In the genomic region with DNA sequence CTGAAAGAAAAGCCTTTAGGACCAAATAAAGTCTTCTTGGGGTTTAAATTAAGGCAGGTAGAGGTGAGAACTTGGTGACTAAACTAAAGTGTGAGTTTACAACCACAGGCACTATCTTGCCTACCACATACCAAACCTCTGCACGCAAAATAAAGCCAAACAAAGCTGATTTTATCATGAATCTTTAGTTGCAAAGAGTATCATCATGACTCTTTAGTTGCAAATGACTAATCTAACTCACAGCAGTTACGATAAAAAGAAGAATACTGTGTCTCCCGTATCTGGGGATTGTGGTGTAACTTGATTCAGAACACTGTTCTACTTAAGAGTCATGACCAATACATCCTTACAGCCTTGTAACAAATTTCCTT, we compare ENCODE assay signal across 20 cellular contexts. TPM values are rescaled to one million over a fixed set of nuclear protein-coding genes. Genes with fewer than 3 reads are reported as not detected.
DNase-seq lines count a peak whose midpoint lies in the region; ATAC-seq and TF ChIP-seq lines count a peak whose summit lies in the region.
"Had no signal": no experiment of that assay in that cellular context is flagged by ENCODE, and none has a peak within 500 bp of the region (broad histone marks: within the 10 kb centered on the region; RNA-seq: fewer than 3 reads in every experiment).

No MANE protein-coding gene starts in this region.

- no peaks in the 10 kb centered on the region for H3K36me3 Mint-ChIP-seq in activated CD4-positive, alpha-beta T cell treated with anti-CD3 and anti-CD28 coated beads for 36 hours (ENCODE audit: low read depth)
- H3K36me3 Mint-ChIP-seq in CD4-positive, alpha-beta T cell (ENCODE audit: low read depth) = no peaks in the 10 kb centered on the region
- peaks cover 4% of the 10 kb centered on the region for H3K36me3 Mint-ChIP-seq in T-helper 2 cell treated with Interferon-gamma antibody and Interleukin-4, amounts not matched to agents 5 μg/mL and 100 μg/mL, for 36 hours (ENCODE audit: low read depth)
- H3K36me3 Mint-ChIP-seq: memory B cell had no signal

- H3K4me1 ChIP-seq in esophagus squamous epithelium (no peaks in the 10 kb centered on the region), Peyer's patch (no peaks in the 10 kb centered on the region)
- H3K4me1 ChIP-seq: psoas muscle had no signal

- TF ChIP-seq POLR2A in esophagus squamous epithelium (IDR thresholded peaks at IDR 0.05) (no peak), Peyer's patch (IDR thresholded peaks at IDR 0.05) (no peak)

- TF ChIP-seq CTCF in CD4-positive, alpha-beta T cell (IDR thresholded peaks at IDR 0.05) = no peak
- no peak for TF ChIP-seq CTCF in epithelial cell of esophagus (IDR thresholded peaks at IDR 0.05; ENCODE audit: insufficient read depth, low read depth, low read length, missing control alignments)
- no peak for TF ChIP-seq CTCF in esophagus squamous epithelium (IDR thresholded peaks at IDR 0.05)
- TF ChIP-seq CTCF in Peyer's patch (IDR thresholded peaks at IDR 0.05) = no peak
- no peak for TF ChIP-seq CTCF in GM20000 (IDR thresholded peaks at IDR 0.05; ENCODE audit: extremely low read depth, missing control alignments)

- intact Hi-C loops in activated CD4-positive, alpha-beta T cell treated with anti-CD3 and anti-CD28 coated beads for 36 hours (cut with DNase I, micrococcal nuclease) = loop anchor here in 1 of 2 experiments (1.0 to 5.0 kb wide), 2 partner anchors 11 to 101 kb away; a partner anchor contains a TSS
- intact Hi-C loops in CD4-positive, alpha-beta T cell (cut with DNase I, micrococcal nuclease) = no loop called here
- intact Hi-C loops in esophagus squamous epithelium (cut with DNase I) = no loop called here

- H3K36me3 ChIP-seq in esophagus squamous epithelium (no peaks in the 10 kb centered on the region), Peyer's patch (no peaks in the 10 kb centered on the region)

- POLR2A ChIA-PET in activated CD4-positive, alpha-beta T cell treated with anti-CD3 and anti-CD28 coated beads for 36 hours (lab: Charles Lee) = interaction anchor here (1.0 kb wide), 1 partner anchor 10 kb away, joined by 4 read pairs; no protein-coding TSS in a partner anchor
- POLR2A ChIA-PET in CD4-positive, alpha-beta T cell (lab: Charles Lee) = no interaction called here

- whole genome bisulfite sequencing in esophagus squamous epithelium, 2 donors = 19 to 55% methylated on average over 3 of the region's 3 CpGs

- H3K4me3 ChIP-seq in epithelial cell of esophagus (ENCODE audit: low read length) (no peak overlapping the region), esophagus squamous epithelium (no peak overlapping the region), Peyer's patch (no peak overlapping the region)
- H3K4me3 ChIP-seq: psoas muscle, smooth muscle cell had no signal

- peaks cover 2% of the 10 kb centered on the region for H3K27me3 Mint-ChIP-seq in activated CD4-positive, alpha-beta T cell treated with anti-CD3 and anti-CD28 coated beads for 36 hours
- H3K27me3 Mint-ChIP-seq in CD4-positive, alpha-beta T cell = no peaks in the 10 kb centered on the region
- H3K27me3 Mint-ChIP-seq in T-helper 2 cell treated with Interferon-gamma antibody and Interleukin-4, amounts not matched to agents 5 μg/mL and 100 μg/mL, for 36 hours (ENCODE audit: low read depth) = no peaks in the 10 kb centered on the region

- H3K27me3 ChIP-seq in CD4-positive, alpha-beta T cell (ENCODE audit: control insufficient read depth, insufficient read depth, low read length) = no peaks in the 10 kb centered on the region
- no peaks in the 10 kb centered on the region for H3K27me3 ChIP-seq in esophagus squamous epithelium
- no peaks in the 10 kb centered on the region for H3K27me3 ChIP-seq in Peyer's patch

- CTCF ChIA-PET in activated CD4-positive, alpha-beta T cell treated with anti-CD3 and anti-CD28 coated beads for 36 hours (lab: Charles Lee) = interaction anchor here (1.0 to 1.3 kb wide), 3 partner anchors 10 to 246 kb away, joined by 3 to 5 read pairs (median 3); no protein-coding TSS in a partner anchor
- CTCF ChIA-PET in CD4-positive, alpha-beta T cell (lab: Charles Lee) = no interaction called here

- ATAC-seq in activated CD4-positive, alpha-beta T cell treated with anti-CD3 and anti-CD28 coated beads for 36 hours = peak; percentile 98
- peak; percentile 46 for ATAC-seq in CD4-positive, alpha-beta T cell (ENCODE audit: poor library complexity)
- ATAC-seq: HCT116, psoas muscle had no signal

- peaks cover 2% of the 10 kb centered on the region for H3K9me3 Mint-ChIP-seq in activated CD4-positive, alpha-beta T cell treated with anti-CD3 and anti-CD28 coated beads for 36 hours (ENCODE audit: low read depth)
- no peaks in the 10 kb centered on the region for H3K9me3 Mint-ChIP-seq in CD4-positive, alpha-beta T cell
- peaks cover 20% of the 10 kb centered on the region for H3K9me3 Mint-ChIP-seq in T-helper 2 cell treated with Interferon-gamma antibody and Interleukin-4, amounts not matched to agents 5 μg/mL and 100 μg/mL, for 36 hours
- H3K9me3 Mint-ChIP-seq: activated B cell treated with CpG ODN at 0.5 μM for 24 hours had no signal

- peaks cover 4% of the 10 kb centered on the region for H3K9me3 ChIP-seq in CD4-positive, alpha-beta T cell (ENCODE audit: control insufficient read depth, low read length)
- H3K9me3 ChIP-seq in esophagus squamous epithelium (no peaks in the 10 kb centered on the region), Peyer's patch (no peaks in the 10 kb centered on the region)
- H3K9me3 ChIP-seq: psoas muscle had no signal

- peaks cover 15% of the 10 kb centered on the region for H3K4me1 Mint-ChIP-seq in activated CD4-positive, alpha-beta T cell treated with anti-CD3 and anti-CD28 coated beads for 36 hours
- H3K4me1 Mint-ChIP-seq in CD4-positive, alpha-beta T cell (ENCODE audit: low read depth) = no peaks in the 10 kb centered on the region
- H3K4me1 Mint-ChIP-seq in T-helper 2 cell treated with Interferon-gamma antibody and Interleukin-4, amounts not matched to agents 5 μg/mL and 100 μg/mL, for 36 hours (ENCODE audit: low read depth) = peaks cover 24% of the 10 kb centered on the region
- H3K4me1 Mint-ChIP-seq: activated B cell treated with CpG ODN at 0.5 μM for 24 hours, B cell, memory B cell, nephron had no signal

- H3K27ac Mint-ChIP-seq in activated CD4-positive, alpha-beta T cell treated with anti-CD3 and anti-CD28 coated beads for 36 hours = peak overlapping the region; percentile 78
- no peak overlapping the region for H3K27ac Mint-ChIP-seq in CD4-positive, alpha-beta T cell
- H3K27ac Mint-ChIP-seq in T-helper 2 cell treated with Interferon-gamma antibody and Interleukin-4, amounts not matched to agents 5 μg/mL and 100 μg/mL, for 36 hours = peak overlapping the region; percentile 51
- H3K27ac Mint-ChIP-seq: activated B cell treated with CpG ODN at 0.5 μM for 24 hours, B cell, memory B cell, nephron had no signal

- no peak overlapping the region for H3K27ac ChIP-seq in CD4-positive, alpha-beta T cell (ENCODE audit: low read depth, low read length)
- no peak overlapping the region for H3K27ac ChIP-seq in esophagus squamous epithelium
- peak overlapping the region in 1 of 4 donors; percentile 25 for H3K27ac ChIP-seq in Peyer's patch
- H3K27ac ChIP-seq: psoas muscle had no signal

- no peak overlapping the region for H3K4me3 Mint-ChIP-seq in activated CD4-positive, alpha-beta T cell treated with anti-CD3 and anti-CD28 coated beads for 36 hours
- no peak overlapping the region for H3K4me3 Mint-ChIP-seq in CD4-positive, alpha-beta T cell
- peak overlapping the region; percentile 13 for H3K4me3 Mint-ChIP-seq in T-helper 2 cell treated with Interferon-gamma antibody and Interleukin-4, amounts not matched to agents 5 μg/mL and 100 μg/mL, for 36 hours
- H3K4me3 Mint-ChIP-seq: activated B cell treated with CpG ODN at 0.5 μM for 24 hours, B cell, memory B cell, nephron had no signal

- peak; percentile 40 for DNase-seq in activated CD4-positive, alpha-beta T cell treated with anti-CD3 and anti-CD28 coated beads for 36 hours
- DNase-seq in activated CD4-positive, alpha-beta T cell treated with anti-CD3 and anti-CD28 coated beads for 1 hour = no peak
- no peak for DNase-seq in CD4-positive, alpha-beta T cell
- DNase-seq in T-helper 2 cell treated with Interferon-gamma antibody and Interleukin-4, amounts not matched to agents 5 μg/mL and 100 μg/mL, for 36 hours (ENCODE audit: low spot score) = peak; percentile 66
- DNase-seq in epithelial cell of esophagus (ENCODE audit: low read depth) (peak; percentile 75), esophagus squamous epithelium (lab: John Stamatoyannopoulos, UW) (no peak), Peyer's patch (no peak), GM20000 (ENCODE audit: low spot score) (no peak)
- DNase-seq: 8988T, activated B cell treated with CpG ODN at 0.5 μM for 24 hours, aorta, NCI-H510A, psoas muscle, Right ventricle myocardium superior had no signal

RNA-seq across cellular contexts. Expression of a gene that starts 11.2 kb away (rescaled TPM):
- under 1 TPM in 1 of 2 experiments, not detected in 1; 0.23 TPM for total RNA-seq in activated CD4-positive, alpha-beta T cell treated with anti-CD3 and anti-CD28 coated beads for 36 hours
- total RNA-seq in CD4-positive, alpha-beta T cell = 1 to 10 TPM; 2.2 to 3.1 TPM
- not detected for total RNA-seq in esophagus squamous epithelium
- total RNA-seq in Peyer's patch = not detected
- total RNA-seq: activated B cell treated with CpG ODN at 0.5 μM for 24 hours, B cell, chondrocyte, psoas muscle, Right ventricle myocardium superior had no signal

RNA-seq across cellular contexts. Expression of a gene that starts 11.2 kb away (rescaled TPM):
- total RNA-seq in activated CD4-positive, alpha-beta T cell treated with anti-CD3 and anti-CD28 coated beads for 36 hours = 1 to 10 TPM; 2.2 to 3.5 TPM
- total RNA-seq in CD4-positive, alpha-beta T cell = 1 to 10 TPM; 4.5 to 6.5 TPM
- 1 to 10 TPM; 1.9 to 4.6 (median 3.3) TPM for total RNA-seq in esophagus squamous epithelium
- 1 to 10 TPM; 5.4 to 9.9 (median 6.9) TPM for total RNA-seq in Peyer's patch

RNA-seq across cellular contexts. Expression of a gene that starts 50.6 kb away (rescaled TPM):
- total RNA-seq in activated CD4-positive, alpha-beta T cell treated with anti-CD3 and anti-CD28 coated beads for 36 hours = 1 to 10 TPM; 4.4 to 5.7 TPM
- total RNA-seq in CD4-positive, alpha-beta T cell = under 1 TPM; 0.36 to 0.39 TPM
- total RNA-seq in esophagus squamous epithelium (10 to 100 TPM in 1 of 4 donors, 1 to 10 TPM in 3; 1.3 to 11.3 (median 4.1) TPM), Peyer's patch (10 to 100 TPM; 10.6 to 43.7 (median 17.2) TPM)

Comparison
In these comparisons a context has a peak if more than half of its experiments do, and no peak if none do; other contexts are left out.
1. DNase-seq: peak in activated CD4-positive, alpha-beta T cell treated with anti-CD3 and anti-CD28 coated beads for 36 hours (single experiment), T-helper 2 cell treated with Interferon-gamma antibody and Interleukin-4, amounts not matched to agents 5 μg/mL and 100 μg/mL, for 36 hours (single experiment) and epithelial cell of esophagus (single experiment); none in activated CD4-positive, alpha-beta T cell treated with anti-CD3 and anti-CD28 coated beads for 1 hour (single experiment), CD4-positive, alpha-beta T cell (0 of 10), esophagus squamous epithelium (single experiment), Peyer's patch (0 of 3) and GM20000 (single experiment).